20 cellular contexts compared by ENCODE assay signal in genomic region chr2:128726911-128727310, GRCh38.
DNase-seq lines count a peak whose midpoint lies in the region; ATAC-seq and TF ChIP-seq lines count a peak whose summit lies in the region.
"Had no signal": no experiment of that assay in that cellular context is flagged by ENCODE, and none has a peak within 500 bp of the region (broad histone marks: within the 10 kb centered on the region; RNA-seq: fewer than 3 reads in every experiment).

No MANE protein-coding gene starts in this region.

- CTCF ChIA-PET in CD4-positive, alpha-beta T cell (lab: Charles Lee) = no interaction called here

- no peak overlapping the region for H3K4ac ChIP-seq in mesenchymal stem cell (ENCODE audit: low read depth in 1 of 2, low read length in 2 of 2)

- no peak overlapping the region for H4K91ac ChIP-seq in mesenchymal stem cell (ENCODE audit: low read length)

- H3K79me1 ChIP-seq in mesenchymal stem cell (replicated peaks; ENCODE audit: low read length, poor library complexity, severe bottlenecking) = no peaks in the 10 kb centered on the region

- ATAC-seq in GM18861 (IDR thresholded peaks at IDR 0.05; ENCODE audit: unreplicated experiment) (peak; percentile 32), GM19463 (IDR thresholded peaks at IDR 0.05; ENCODE audit: unreplicated experiment) (peak; percentile 45), HG03175 (IDR thresholded peaks at IDR 0.05; ENCODE audit: unreplicated experiment) (peak; percentile 70)
- ATAC-seq in CD4-positive, alpha-beta T cell (ENCODE audit: poor library complexity) = no peak
- ATAC-seq: heart right ventricle, K562, right lobe of liver had no signal

- no peak overlapping the region for H2BK5ac ChIP-seq in mesenchymal stem cell (ENCODE audit: low read depth, low read length, poor library complexity, severe bottlenecking)

- H2BK15ac ChIP-seq in mesenchymal stem cell (ENCODE audit: low read depth, poor library complexity, severe bottlenecking) = no peak overlapping the region

- H4K8ac ChIP-seq in mesenchymal stem cell (ENCODE audit: low read length) = no peak overlapping the region

- H3K9ac ChIP-seq in mesenchymal stem cell (ENCODE audit: low read length) = peak overlapping the region; percentile 42

- POLR2A ChIA-PET in CD4-positive, alpha-beta T cell (lab: Charles Lee) = no interaction called here

- H3K4me2 ChIP-seq in mesenchymal stem cell (ENCODE audit: low read length, poor library complexity, severe bottlenecking) = no peak overlapping the region

- H3K27ac ChIP-seq in mesenchymal stem cell (ENCODE audit: low read length, poor library complexity, severe bottlenecking) (no peak overlapping the region), left ventricle myocardium inferior (replicated peaks) (no peak overlapping the region)
- no peak overlapping the region for H3K27ac ChIP-seq in CD4-positive, alpha-beta T cell (ENCODE audit: low read depth, low read length)
- H3K27ac ChIP-seq: heart right ventricle, right lobe of liver, WERI-Rb-1 had no signal

- H3K23ac ChIP-seq in mesenchymal stem cell (ENCODE audit: low read length in 2 of 2) = no peak overlapping the region

- no peaks in the 10 kb centered on the region for H3K4me1 Mint-ChIP-seq in CD4-positive, alpha-beta T cell (ENCODE audit: low read depth)

- no peaks in the 10 kb centered on the region for H3K27me3 Mint-ChIP-seq in CD4-positive, alpha-beta T cell

- no peaks in the 10 kb centered on the region for H3K36me3 Mint-ChIP-seq in CD4-positive, alpha-beta T cell (ENCODE audit: low read depth)
- H3K36me3 Mint-ChIP-seq: activated naive CD4-positive, alpha-beta T cell treated with anti-CD3 and anti-CD28 coated beads, Interleukin-2, amount 10 ng/mL, durations not matched to agents 7 days and 5 days had no signal

- no peak overlapping the region for H2AK5ac ChIP-seq in mesenchymal stem cell (ENCODE audit: low read length, severe bottlenecking)

- no peak for TF ChIP-seq CTCF in left ventricle myocardium inferior (IDR thresholded peaks at IDR 0.05; ENCODE audit: borderline replicate concordance)
- TF ChIP-seq CTCF in CD4-positive, alpha-beta T cell (IDR thresholded peaks at IDR 0.05) = no peak

- H2BK120ac ChIP-seq in mesenchymal stem cell (ENCODE audit: low read depth, low read length) = peak overlapping the region; percentile 34

- H3K4me3 ChIP-seq in mesenchymal stem cell (ENCODE audit: insufficient read depth in 1 of 2, low read depth in 1 of 2, low read length in 2 of 2) = no peak overlapping the region
- no peak overlapping the region for H3K4me3 ChIP-seq in left ventricle myocardium inferior
- H3K4me3 ChIP-seq: heart right ventricle, K562, right lobe of liver had no signal

- peaks cover 0 to 3% of the 10 kb centered on the region in 2 experiments for H3K27me3 ChIP-seq in mesenchymal stem cell (ENCODE audit: control insufficient read depth in 1 of 2, insufficient read depth in 1 of 2, low read length in 2 of 2)
- H3K27me3 ChIP-seq in left ventricle myocardium inferior (ENCODE audit: low read depth) = peaks cover 6% of the 10 kb centered on the region
- no peaks in the 10 kb centered on the region for H3K27me3 ChIP-seq in CD4-positive, alpha-beta T cell (ENCODE audit: control insufficient read depth, insufficient read depth, low read length)
- H3K27me3 ChIP-seq: right lobe of liver had no signal

- H3K27ac Mint-ChIP-seq in CD4-positive, alpha-beta T cell = no peak overlapping the region
- H3K27ac Mint-ChIP-seq: activated naive CD4-positive, alpha-beta T cell treated with anti-CD3 and anti-CD28 coated beads, Interleukin-2, amount 10 ng/mL, durations not matched to agents 7 days and 5 days; activated T-cell treated with anti-CD3 and anti-CD28 coated beads, Interleukin-2, amount 50 U/mL, for 24 hours had no signal

- H3K36me3 ChIP-seq in mesenchymal stem cell (ENCODE audit: control insufficient read depth in 1 of 2, insufficient read depth in 2 of 2, low read depth in 1 of 2, low read length in 2 of 2) (no peaks in the 10 kb centered on the region), left ventricle myocardium inferior (no peaks in the 10 kb centered on the region)
- H3K36me3 ChIP-seq: heart right ventricle, right lobe of liver, WERI-Rb-1 had no signal

- no peak overlapping the region for H2BK12ac ChIP-seq in mesenchymal stem cell (ENCODE audit: low read length in 2 of 2)

- WGBS in mesenchymal stem cell = 98% methylated on average over 4 of the region's 4 CpGs

- no peak overlapping the region for H3K14ac ChIP-seq in mesenchymal stem cell (ENCODE audit: low read length in 2 of 2)

- H3K4me3 Mint-ChIP-seq in CD4-positive, alpha-beta T cell = no peak overlapping the region
- H3K4me3 Mint-ChIP-seq: activated naive CD4-positive, alpha-beta T cell treated with anti-CD3 and anti-CD28 coated beads, Interleukin-2, amount 10 ng/mL, durations not matched to agents 7 days and 5 days; activated T-cell treated with anti-CD3 and anti-CD28 coated beads, Interleukin-2, amount 50 U/mL, for 24 hours had no signal

- DNase-seq in mesenchymal stem cell (no peak), left ventricle myocardium inferior (no peak)
- DNase-seq in stimulated activated CD4-positive, alpha-beta T cell treated with anti-CD3 and anti-CD28 coated beads, Interleukin-1b, Interleukin-23, amount 100 ng/mL, for 48 hours = no peak
- DNase-seq in activated CD4-positive, alpha-beta T cell treated with anti-CD3 and anti-CD28 coated beads for 4 hours = no peak
- DNase-seq in CD4-positive, alpha-beta T cell = no peak
- DNase-seq: activated CD4-positive, alpha-beta T cell treated with anti-CD3 and anti-CD28 coated beads, Interleukin-2, amount 50 U/mL, for 48 hours; activated naive CD4-positive, alpha-beta T cell treated with anti-CD3 and anti-CD28 coated beads, Interleukin-2, amount 10 ng/mL, durations not matched to agents 7 days and 5 days; activated T-cell treated with anti-CD3 and anti-CD28 coated beads, Interleukin-2, amount 50 U/mL, for 24 hours; EL; HCEC 1CT; heart right ventricle; NCI-H1092 treated with DMSO at 0.1 percent for 48 hours; NCI-H526 treated with DMSO at 0.1 percent for 48 hours; right lobe of liver; SHP77 treated with DMSO at 0.1 percent for 48 hours; WERI-Rb-1 had no signal

- no peak overlapping the region for H3K18ac ChIP-seq in mesenchymal stem cell (ENCODE audit: low read depth in 1 of 2, low read length in 2 of 2)

- intact Hi-C loops in left ventricle myocardium inferior (cut with micrococcal nuclease) = no loop called here
- intact Hi-C loops in CD4-positive, alpha-beta T cell (cut with DNase I, micrococcal nuclease) = no loop called here

- H3K9me3 ChIP-seq in mesenchymal stem cell (ENCODE audit: control insufficient read depth, low read length) (peaks cover 3% of the 10 kb centered on the region), left ventricle myocardium inferior (replicated peaks) (peaks cover 20% of the 10 kb centered on the region)
- no peaks in the 10 kb centered on the region for H3K9me3 ChIP-seq in CD4-positive, alpha-beta T cell (ENCODE audit: control insufficient read depth, low read length)
- H3K9me3 ChIP-seq: right lobe of liver had no signal

- no peak overlapping the region for H2AFZ ChIP-seq in mesenchymal stem cell (ENCODE audit: low read depth, low read length)

- peaks cover 7% of the 10 kb centered on the region for H3K9me3 Mint-ChIP-seq in CD4-positive, alpha-beta T cell
- H3K9me3 Mint-ChIP-seq: activated T-cell treated with anti-CD3 and anti-CD28 coated beads, Interleukin-2, amount 50 U/mL, for 24 hours had no signal

- H3K4me1 ChIP-seq in mesenchymal stem cell (ENCODE audit: control insufficient read depth, insufficient read depth, low read depth, low read length) (no peaks in the 10 kb centered on the region), left ventricle myocardium inferior (no peaks in the 10 kb centered on the region)
- H3K4me1 ChIP-seq: right lobe of liver had no signal
